Comparison of ENCODE assay signal across 9 cellular contexts in genomic region chr1:101198842-101199636, GRCh38. TPM values are rescaled to one million over a fixed set of nuclear protein-coding genes. Genes with fewer than 3 reads are reported as not detected.
A peak's percentile ranks its signal among the peaks of the same experiment; 100 is the strongest.
DNase-seq lines count a peak whose midpoint lies in the region; ATAC-seq and TF ChIP-seq lines count a peak whose summit lies in the region.
"Had no signal": no experiment of that assay in that cellular context is flagged by ENCODE, and none has a peak within 500 bp of the region (broad histone marks: within the 10 kb centered on the region; RNA-seq: fewer than 3 reads in every experiment).

No MANE protein-coding gene starts in this region.

- CTCF ChIA-PET in activated B cell treated with CpG ODN at 0.5 μM for 24 hours (lab: Charles Lee): interaction anchor here (0.9 to 1.0 kb wide), 3 partner anchors 37 to 87 kb away, joined by 3 read pairs; no protein-coding TSS in a partner anchor

- H3K27me3 Mint-ChIP-seq in activated B cell treated with CpG ODN at 0.5 μM for 24 hours: no peaks in the 10 kb centered on the region

- no peaks in the 10 kb centered on the region for H3F3A ChIP-seq in DOHH2 (ENCODE audit: control insufficient read depth, insufficient read depth)

- no peaks in the 10 kb centered on the region for H3K79me2 ChIP-seq in DOHH2 (ENCODE audit: control insufficient read depth, low read length)

- no peak overlapping the region for H3K4me3 ChIP-seq in DOHH2 (ENCODE audit: low read length)

- H3K4me2 ChIP-seq in DOHH2 (ENCODE audit: low read length): peak overlapping the region; percentile 17

- H3K9me2 ChIP-seq in DOHH2 (replicated peaks; ENCODE audit: control insufficient read depth, low read length): no peaks in the 10 kb centered on the region

- H3K27me3 ChIP-seq in DOHH2 (ENCODE audit: control insufficient read depth, low read length): no peaks in the 10 kb centered on the region

- H4K20me1 ChIP-seq in DOHH2 (ENCODE audit: control insufficient read depth, insufficient read depth, low read depth, low read length): no peaks in the 10 kb centered on the region

- intact Hi-C loops in activated B cell treated with CpG ODN at 0.5 μM for 24 hours (cut with micrococcal nuclease): loop anchor here (2.0 to 5.0 kb wide), 3 partner anchors 14 to 62 kb away; no protein-coding TSS in a partner anchor

- no peaks in the 10 kb centered on the region for H3K36me3 ChIP-seq in DOHH2 (ENCODE audit: control insufficient read depth, low read length)

- DNase-seq in GM19240 (ENCODE audit: insufficient read length, low spot score) (peak; percentile 27), activated B cell treated with CpG ODN at 0.5 μM for 24 hours (no peak), NCI-H2107 (lab: John Stamatoyannopoulos, UW) (no peak), cerebellar cortex (ENCODE audit: low spot score) (no peak), EL (no peak), NK-92 (lab: John Stamatoyannopoulos, UW; ENCODE audit: unreplicated experiment) (no peak)
- DNase-seq: T1000 had no signal

- ATAC-seq in HG02973 (IDR thresholded peaks at IDR 0.05; ENCODE audit: unreplicated experiment): peak; percentile 99
- peak; percentile 91 for ATAC-seq in activated B cell treated with CpG ODN at 0.5 μM for 24 hours (ENCODE audit: low read depth)

- no peaks in the 10 kb centered on the region for H3K9me3 Mint-ChIP-seq in activated B cell treated with CpG ODN at 0.5 μM for 24 hours

- no peak for TF ChIP-seq CTCF in DOHH2 (IDR thresholded peaks at IDR 0.05; ENCODE audit: low read depth, low read length, poor library complexity, severe bottlenecking)
- TF ChIP-seq CTCF in activated B cell treated with CpG ODN at 0.5 μM for 24 hours (IDR thresholded peaks at IDR 0.05): no peak

- no peak overlapping the region for H3K27ac ChIP-seq in DOHH2 (ENCODE audit: low read depth, low read length)

- peak overlapping the region; percentile 9 for H3K27ac Mint-ChIP-seq in activated B cell treated with CpG ODN at 0.5 μM for 24 hours

- H3K36me3 Mint-ChIP-seq in activated B cell treated with CpG ODN at 0.5 μM for 24 hours (ENCODE audit: low read depth): no peaks in the 10 kb centered on the region

- H3K9me3 ChIP-seq in DOHH2 (ENCODE audit: control insufficient read depth, insufficient read depth, low read length): no peaks in the 10 kb centered on the region

- peaks cover 16% of the 10 kb centered on the region for H3K4me1 Mint-ChIP-seq in activated B cell treated with CpG ODN at 0.5 μM for 24 hours

- H3K4me1 ChIP-seq in DOHH2 (ENCODE audit: control insufficient read depth, low read length): peaks cover 7% of the 10 kb centered on the region

- peak overlapping the region; percentile 11 for H3K4me3 Mint-ChIP-seq in activated B cell treated with CpG ODN at 0.5 μM for 24 hours

- POLR2A ChIA-PET in activated B cell treated with CpG ODN at 0.5 μM for 24 hours (lab: Charles Lee): interaction anchor here (0.6 to 3.7 kb wide), 6 partner anchors 18 to 89 kb away, joined by 3 to 35 read pairs (median 7); partner anchors contain the start of gene S1PR1

RNA-seq across cellular contexts. Expression of gene S1PR1, which starts 37.8 kb away (rescaled TPM):
- total RNA-seq in activated B cell treated with CpG ODN at 0.5 μM for 24 hours: 77.7 and 85.2 TPM in 2 replicates
